In the genomic region with DNA sequence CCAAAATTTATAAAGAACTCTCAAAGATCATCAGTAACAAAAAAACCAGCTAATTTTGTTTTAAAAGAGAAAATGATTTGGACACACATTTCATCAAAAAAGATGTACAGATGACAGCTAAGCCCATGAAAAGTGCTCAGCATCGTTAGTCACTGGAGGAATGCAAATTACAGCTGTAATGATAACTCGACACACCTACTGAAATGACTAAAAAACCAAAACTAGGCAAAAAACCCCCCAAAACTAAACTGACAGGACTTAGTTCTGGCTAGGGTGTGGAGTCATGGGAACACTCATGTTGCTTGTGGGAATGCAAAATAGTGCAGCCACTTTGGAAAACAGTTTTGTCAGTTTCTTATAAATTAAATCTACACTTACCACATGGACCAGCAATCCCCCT, we compare ENCODE assay signal across 17 cellular contexts. TPM values are rescaled to one million over a fixed set of nuclear protein-coding genes. Genes with fewer than 3 reads are reported as not detected.
DNase-seq lines count a peak whose midpoint lies in the region; ATAC-seq, FAIRE-seq and TF ChIP-seq lines count a peak whose summit lies in the region.
"Had no signal": no experiment of that assay in that cellular context is flagged by ENCODE, and none has a peak within 500 bp of the region (broad histone marks: within the 10 kb centered on the region; RNA-seq: fewer than 3 reads in every experiment).

No MANE protein-coding gene starts in this region.

- no peaks in the 10 kb centered on the region for H3K36me3 Mint-ChIP-seq in activated naive CD4-positive, alpha-beta T cell treated with anti-CD3 and anti-CD28 coated beads, Interleukin-2, amount 50 U/mL, for 72 hours
- no peaks in the 10 kb centered on the region for H3K36me3 Mint-ChIP-seq in stimulated activated effector memory CD8-positive, alpha-beta T cell treated with anti-CD3 and anti-CD28 coated beads, Interleukin-12 subunit alpha, Interleukin-12 subunit beta, amount 100 ng/mL, for 72 hours

- TF ChIP-seq POLR2A in H54 (IDR thresholded peaks at IDR 0.05; ENCODE audit: low read depth, low read length), result no peak

- H3K4me1 Mint-ChIP-seq in stimulated activated effector memory CD8-positive, alpha-beta T cell treated with anti-CD3 and anti-CD28 coated beads, Interleukin-12 subunit alpha, Interleukin-12 subunit beta, amount 100 ng/mL, for 72 hours, result no peaks in the 10 kb centered on the region
- H3K4me1 Mint-ChIP-seq: T-helper 17 cell had no signal

- DNase-seq in activated naive CD4-positive, alpha-beta T cell treated with anti-CD3 and anti-CD28 coated beads, Interleukin-2, amount 50 U/mL, for 72 hours (ENCODE audit: low spot score in 2 of 2), result no peak
- no peak for DNase-seq in activated naive CD4-positive, alpha-beta T cell (lab: John Stamatoyannopoulos, UW)
- DNase-seq in stimulated activated effector memory CD8-positive, alpha-beta T cell treated with anti-CD3 and anti-CD28 coated beads, Interleukin-12 subunit alpha, Interleukin-12 subunit beta, amount 100 ng/mL, for 72 hours (ENCODE audit: low spot score in 2 of 2), result no peak
- DNase-seq in H54 (ENCODE audit: insufficient read length, low spot score), result no peak
- DNase-seq: DMS153, EL, MG63, NCI-H1105 treated with DMSO at 0.1 percent for 48 hours, NCI-H1930, NCI-H2171 treated with DMSO at 0.1 percent for 48 hours, NCI-H510A treated with DMSO at 0.1 percent for 48 hours, SHP77 treated with DMSO at 0.1 percent for 48 hours, T-helper 17 cell had no signal

- no peaks in the 10 kb centered on the region for H3K9me3 Mint-ChIP-seq in activated naive CD4-positive, alpha-beta T cell treated with anti-CD3 and anti-CD28 coated beads, Interleukin-2, amount 50 U/mL, for 72 hours
- H3K9me3 Mint-ChIP-seq in stimulated activated effector memory CD8-positive, alpha-beta T cell treated with anti-CD3 and anti-CD28 coated beads, Interleukin-12 subunit alpha, Interleukin-12 subunit beta, amount 100 ng/mL, for 72 hours, result no peaks in the 10 kb centered on the region

- no peak overlapping the region for H3K4me3 Mint-ChIP-seq in stimulated activated effector memory CD8-positive, alpha-beta T cell treated with anti-CD3 and anti-CD28 coated beads, Interleukin-12 subunit alpha, Interleukin-12 subunit beta, amount 100 ng/mL, for 72 hours
- H3K4me3 Mint-ChIP-seq: T-helper 17 cell had no signal

- no peak overlapping the region for H3K27ac Mint-ChIP-seq in activated naive CD4-positive, alpha-beta T cell treated with anti-CD3 and anti-CD28 coated beads, Interleukin-2, amount 50 U/mL, for 72 hours
- H3K27ac Mint-ChIP-seq in stimulated activated effector memory CD8-positive, alpha-beta T cell treated with anti-CD3 and anti-CD28 coated beads, Interleukin-12 subunit alpha, Interleukin-12 subunit beta, amount 100 ng/mL, for 72 hours, result no peak overlapping the region
- H3K27ac Mint-ChIP-seq: T-helper 17 cell had no signal

- ATAC-seq in activated naive CD4-positive, alpha-beta T cell treated with anti-CD3 and anti-CD28 coated beads, Interleukin-2, amount 50 U/mL, for 72 hours, result peak; percentile 50 to 58
- ATAC-seq in GM19463 (IDR thresholded peaks at IDR 0.05; ENCODE audit: unreplicated experiment) (peak; percentile 64), HG02885 (IDR thresholded peaks at IDR 0.05; ENCODE audit: poor library complexity, unreplicated experiment) (peak; percentile 67), GM21526 (IDR thresholded peaks at IDR 0.05; ENCODE audit: low FRiP score, unreplicated experiment) (no peak), GM21381 (IDR thresholded peaks at IDR 0.05; ENCODE audit: unreplicated experiment) (no peak)
- peak; percentile 46 for ATAC-seq in stimulated activated effector memory CD8-positive, alpha-beta T cell treated with anti-CD3 and anti-CD28 coated beads, Interleukin-12 subunit alpha, Interleukin-12 subunit beta, amount 100 ng/mL, for 72 hours
- ATAC-seq: T-helper 17 cell had no signal

- FAIRE-seq in H54 (lab: Jason Lieb, UNC), result no peak

RNA-seq across cellular contexts. Expression of a gene that starts 59.5 kb away (rescaled TPM):
- 1 to 10 TPM; 1.1 to 1.8 TPM for total RNA-seq in activated naive CD4-positive, alpha-beta T cell treated with anti-CD3 and anti-CD28 coated beads, Interleukin-2, amount 50 U/mL, for 72 hours

Comparison
In these comparisons a context has a peak if more than half of its experiments do, and no peak if none do; other contexts are left out.
1. ATAC-seq: peak in activated naive CD4-positive, alpha-beta T cell treated with anti-CD3 and anti-CD28 coated beads, Interleukin-2, amount 50 U/mL, for 72 hours (2 of 2), GM19463 (single experiment), HG02885 (single experiment) and stimulated activated effector memory CD8-positive, alpha-beta T cell treated with anti-CD3 and anti-CD28 coated beads, Interleukin-12 subunit alpha, Interleukin-12 subunit beta, amount 100 ng/mL, for 72 hours (single experiment); none in GM21526 (single experiment) and GM21381 (single experiment).